Comparison of ENCODE assay signal across 17 cellular contexts in genomic region chr3:101853465-101853864, GRCh38. TPM values are rescaled to one million over a fixed set of nuclear protein-coding genes. Genes with fewer than 3 reads are reported as not detected.
DNase-seq lines count a peak whose midpoint lies in the region; ATAC-seq, FAIRE-seq and TF ChIP-seq lines count a peak whose summit lies in the region.
"Had no signal": no experiment of that assay in that cellular context is flagged by ENCODE, and none has a peak within 500 bp of the region (broad histone marks: within the 10 kb centered on the region; RNA-seq: fewer than 3 reads in every experiment).

No MANE protein-coding gene starts in this region.

- no peak for DNase-seq in HepG2 (ENCODE audit: low spot score)
- no peak for DNase-seq in right lobe of liver
- DNase-seq in ascending aorta (ENCODE audit: low spot score in 2 of 2): no peak
- DNase-seq in adrenal gland: no peak
- DNase-seq in NCI-H1092 treated with DMSO at 0.1 percent for 48 hours (lab: John Stamatoyannopoulos, UW): no peak
- DNase-seq in NCI-H748 (lab: John Stamatoyannopoulos, UW; ENCODE audit: unreplicated experiment): no peak
- DNase-seq: aorta; MM.1S; NCI-H446 treated with DMSO at 0.1 percent for 48 hours; SHP77; stimulated activated CD4-positive, alpha-beta T cell treated with anti-CD3 and anti-CD28 coated beads, Interleukin-2, amount 100 ng/mL, for 48 hours; substantia nigra had no signal

- TF ChIP-seq CTCF in HepG2 (CRISPR knock-in tag; IDR thresholded peaks at IDR 0.05): no peak
- no peak for TF ChIP-seq CTCF in right lobe of liver (IDR thresholded peaks at IDR 0.05)
- TF ChIP-seq CTCF in ascending aorta (IDR thresholded peaks at IDR 0.05): no peak
- TF ChIP-seq CTCF in adrenal gland (IDR thresholded peaks at IDR 0.05): no peak

- peak overlapping the region; percentile 57 for H3K4me2 ChIP-seq in HepG2 (ENCODE audit: low read depth, low read length)
- H3K4me2 ChIP-seq: BLaER1 had no signal

- H2AFZ ChIP-seq in HepG2 (ENCODE audit: low read length): no peak overlapping the region

- ATAC-seq in HepG2: no peak
- ATAC-seq in right lobe of liver: no peak
- ATAC-seq in GM21619 (IDR thresholded peaks at IDR 0.05; ENCODE audit: unreplicated experiment): no peak
- ATAC-seq: activated CD4-positive, CD25-positive, alpha-beta regulatory T cell treated with anti-CD3 and anti-CD28 coated beads, Interleukin-2, amount 50 U/mL, for 24 hours had no signal

- H3K27me3 ChIP-seq in HepG2 (ENCODE audit: control insufficient read depth in 1 of 2, insufficient read depth in 2 of 2, low read length in 2 of 2): no peaks in the 10 kb centered on the region; a peak in 1 of 5 replicates
- no peaks in the 10 kb centered on the region for H3K27me3 ChIP-seq in right lobe of liver
- H3K27me3 ChIP-seq in ascending aorta: no peaks in the 10 kb centered on the region
- no peaks in the 10 kb centered on the region for H3K27me3 ChIP-seq in mucosa of stomach (ENCODE audit: control insufficient read depth, insufficient read depth, low read length)
- H3K27me3 ChIP-seq in adrenal gland: no peaks in the 10 kb centered on the region

- peaks cover 29 to 61% of the 10 kb centered on the region in 2 experiments for H3K36me3 ChIP-seq in HepG2 (replicated peaks in 1 of 2; ENCODE audit: control insufficient read depth in 1 of 2, insufficient read depth in 2 of 2, low read length in 2 of 2)
- H3K36me3 ChIP-seq in right lobe of liver: peaks cover 11 to 66% (median 63%) of the 10 kb centered on the region in 4 donors
- H3K36me3 ChIP-seq in ascending aorta: peaks cover 68 to 80% of the 10 kb centered on the region in 2 donors
- H3K36me3 ChIP-seq in mucosa of stomach (ENCODE audit: control insufficient read depth, insufficient read depth, low read length): peaks cover 27% of the 10 kb centered on the region
- peaks cover 0 to 67% of the 10 kb centered on the region in 2 donors for H3K36me3 ChIP-seq in adrenal gland (replicated peaks in 1 of 2)

- no peak for TF ChIP-seq EP300 in HepG2 (IDR thresholded peaks at IDR 0.05; ENCODE audit: low read depth in 2 of 2, low read length in 2 of 2)
- no peak for TF ChIP-seq EP300 in HepG2 (CRISPR knock-in tag; IDR thresholded peaks at IDR 0.05; ENCODE audit: borderline replicate concordance)

- TF ChIP-seq RAD21 in HepG2 (CRISPR knock-in tag; IDR thresholded peaks at IDR 0.05): no peak

- POLR2A ChIA-PET in HepG2 (lab: Yijun Ruan, JAX): interaction anchor here (2.0 kb wide), 1 partner anchor 26 kb away, joined by 7 read pairs; no protein-coding TSS in a partner anchor

- no peak for FAIRE-seq in HepG2 (lab: Jason Lieb, UNC)
- FAIRE-seq: GM19239 had no signal

- H3K79me2 ChIP-seq in HepG2 (ENCODE audit: insufficient read depth, low read length): peaks cover 29% of the 10 kb centered on the region

- CTCF ChIA-PET in HepG2 (lab: Yijun Ruan, JAX; ENCODE audit: low intra/inter-chr PET ratio, low total read pairs): no interaction called here

- H3K4me3 ChIP-seq in HepG2 (replicated peaks in 1 of 3; ENCODE audit: insufficient read depth in 1 of 3, low read depth in 2 of 3, low read length in 3 of 3) (peak overlapping the region in 1 of 3 experiments; percentile 12; a peak in 1 of 6 replicates), right lobe of liver (no peak overlapping the region), ascending aorta (peak overlapping the region; percentile 27 to 93), mucosa of stomach (ENCODE audit: low read length) (no peak overlapping the region), adrenal gland (no peak overlapping the region)
- H3K4me3 ChIP-seq: BLaER1 had no signal

- H3K4me1 ChIP-seq in HepG2 (ENCODE audit: insufficient read depth, low read length) (peaks cover 65% of the 10 kb centered on the region), right lobe of liver (peaks cover 0 to 43% (median 10%) of the 10 kb centered on the region in 4 donors), ascending aorta (peaks cover 0 to 28% of the 10 kb centered on the region in 2 donors), mucosa of stomach (ENCODE audit: control insufficient read depth, insufficient read depth, low read length) (peaks cover 37% of the 10 kb centered on the region), adrenal gland (replicated peaks in 1 of 2) (peaks cover 3 to 18% of the 10 kb centered on the region in 2 donors)

- TF ChIP-seq POLR2A in HepG2 (IDR thresholded peaks at IDR 0.05; ENCODE audit: insufficient read depth in 1 of 2, low read depth in 2 of 2, low read length in 2 of 2) (peak in 1 of 2 experiments; percentile 16; a peak in 1 of 4 replicates), right lobe of liver (IDR thresholded peaks at IDR 0.05) (no peak), adrenal gland (IDR thresholded peaks at IDR 0.05) (no peak)

- H3K27ac ChIP-seq in HepG2 (ENCODE audit: extremely low read length, insufficient read depth, low read length): no peak overlapping the region
- no peak overlapping the region for H3K27ac ChIP-seq in right lobe of liver
- peak overlapping the region in 1 of 2 donors; percentile 17 for H3K27ac ChIP-seq in ascending aorta
- no peak overlapping the region for H3K27ac ChIP-seq in adrenal gland
- H3K27ac ChIP-seq: BLaER1 had no signal

- in situ Hi-C loops in HepG2 (cut with HindIII; ENCODE audit: extremely low pct_ligation_motif_present, low pct_unique_long_range_greater_than_20kb): no loop called here

- H3K9me3 ChIP-seq in HepG2 (ENCODE audit: low read length) (no peaks in the 10 kb centered on the region), right lobe of liver (no peaks in the 10 kb centered on the region), ascending aorta (no peaks in the 10 kb centered on the region), mucosa of stomach (ENCODE audit: control insufficient read depth, low read length) (no peaks in the 10 kb centered on the region), adrenal gland (replicated peaks in 1 of 3) (no peaks in the 10 kb centered on the region)

- H3K9ac ChIP-seq in HepG2 (ENCODE audit: insufficient read depth, low read depth, low read length): no peak overlapping the region
- peak overlapping the region; percentile 97 for H3K9ac ChIP-seq in mucosa of stomach (ENCODE audit: low read length)
- H3K9ac ChIP-seq: BLaER1 had no signal

- BruUV-seq in HepG2 (replicated peaks; lab: Mats Ljungman, UMichigan): no TSS peak

- peaks cover 60% of the 10 kb centered on the region for H4K20me1 ChIP-seq in HepG2 (ENCODE audit: insufficient read depth, low read length)

- intact Hi-C loops in HepG2 (cut with micrococcal nuclease; ENCODE audit: unreplicated experiment) (no loop called here), right lobe of liver (cut with DNase I) (no loop called here), ascending aorta (cut with DNase I) (no loop called here), adrenal gland (cut with DNase I) (no loop called here)

- 75% methylated on average over 4 of the region's 4 CpGs for WGBS in HepG2 (ENCODE audit: low lambda C conversion rate)
- whole genome bisulfite sequencing in right lobe of liver (ENCODE audit: insufficient coverage, low coverage, low lambda C conversion rate, missing lambda C conversion rate): 51% methylated on average over 3 of the region's 4 CpGs
- 86 to 96% (median 93%) methylated on average over 4 of the region's 4 CpGs for WGBS in adrenal gland, 4 donors

TF ChIP-seq in HepG2, 621 proteins besides CTCF, POLR2A, EP300 and RAD21 (continues in another document):
- TF ChIP-seq MAF1 (CRISPR knock-in tag; IDR thresholded peaks at IDR 0.05; ENCODE audit: borderline replicate concordance): no peak

RNA-seq across cellular contexts. Expression of gene NFKBIZ, which starts 4.2 kb away (rescaled TPM):
- total RNA-seq in HepG2 (2016; rRNA removed; fragmentation: Illumina TruSeq; extraction: Trizol): 5.5 and 25.9 TPM in 2 replicates
- total RNA-seq in HepG2 (2016; cell fraction: cytosol; rRNA removed; fragmentation: Illumina TruSeq; extraction: Trizol; ENCODE audit: low read depth): 2.7 and 3.1 TPM in 2 replicates
- 5.7 and 27.3 TPM in 2 replicates for total RNA-seq in HepG2 (2016; cell fraction: insoluble cytoplasmic fraction; rRNA removed; fragmentation: Illumina TruSeq; extraction: Trizol)
- 4.4 and 4.9 TPM in 2 replicates for total RNA-seq in HepG2 (2016; cell fraction: membrane; rRNA removed; fragmentation: Illumina TruSeq; extraction: Trizol)
- 68.6 TPM in 2 replicates for total RNA-seq in HepG2 (2016; cell fraction: nucleus; rRNA removed; fragmentation: Illumina TruSeq; extraction: Trizol)
- polyA plus RNA-seq in HepG2 (2011; rRNA removed): 60.6 and 64.4 TPM in 2 replicates
- polyA plus RNA-seq in HepG2 (2011; cell fraction: cytosol; rRNA removed): 15.1 and 18.0 TPM in 2 replicates
- polyA plus RNA-seq in HepG2 (2011; cell fraction: nucleus; rRNA removed): 119 and 131 TPM in 2 replicates
- polyA plus RNA-seq in HepG2 (2012): 6.7 and 12.3 TPM in 2 replicates
- 1.2 and 1.6 TPM in 2 replicates for polyA plus RNA-seq in HepG2 (2016; cell fraction: cytosol; fragmentation: Illumina TruSeq; extraction: Trizol; ENCODE audit: low read depth)
- polyA plus RNA-seq in HepG2 (2016; cell fraction: insoluble cytoplasmic fraction; fragmentation: Illumina TruSeq; extraction: Trizol; ENCODE audit: low read depth): 3.7 and 4.3 TPM in 2 replicates
- 1.9 and 2.3 TPM in 2 replicates for polyA plus RNA-seq in HepG2 (2016; cell fraction: membrane; fragmentation: Illumina TruSeq; extraction: Trizol; ENCODE audit: low read depth)
- 93.3 and 117 TPM in 2 replicates for polyA plus RNA-seq in HepG2 (2016; cell fraction: nucleus; fragmentation: Illumina TruSeq; extraction: Trizol; ENCODE audit: insufficient read depth, low read depth)
- 12.8 and 49.4 TPM in 2 replicates for polyA minus RNA-seq in HepG2 (2011; rRNA and poly(A)+ RNA removed; ENCODE audit: low replicate concordance)
- polyA minus RNA-seq in HepG2 (2011; cell fraction: cytosol; rRNA and poly(A)+ RNA removed): 11.4 and 16.5 TPM in 2 replicates
- 170 and 306 TPM in 2 replicates for polyA minus RNA-seq in HepG2 (2011; cell fraction: nucleus; rRNA and poly(A)+ RNA removed)
- 10 to 100 TPM; 23.4 to 83.1 (median 44.4) TPM for total RNA-seq in right lobe of liver
- total RNA-seq in ascending aorta: 349 TPM
- 10 to 100 TPM in 5 of 8 donors, 1 to 10 TPM in 3; 6.2 to 21.8 (median 16.4) TPM for total RNA-seq in adrenal gland
- polyA plus RNA-seq in adrenal gland: 1 to 10 TPM; 3.1 to 8.0 (median 7.2) TPM

Comparison
In these comparisons a context has a peak if more than half of its experiments do, and no peak if none do; other contexts are left out.
1. H3K4me3 ChIP-seq: peak in ascending aorta (2 of 2); none in right lobe of liver (0 of 3), mucosa of stomach (single experiment) and adrenal gland (0 of 4).